ENCODE assay signal across 31 cellular contexts in the genomic region with DNA sequence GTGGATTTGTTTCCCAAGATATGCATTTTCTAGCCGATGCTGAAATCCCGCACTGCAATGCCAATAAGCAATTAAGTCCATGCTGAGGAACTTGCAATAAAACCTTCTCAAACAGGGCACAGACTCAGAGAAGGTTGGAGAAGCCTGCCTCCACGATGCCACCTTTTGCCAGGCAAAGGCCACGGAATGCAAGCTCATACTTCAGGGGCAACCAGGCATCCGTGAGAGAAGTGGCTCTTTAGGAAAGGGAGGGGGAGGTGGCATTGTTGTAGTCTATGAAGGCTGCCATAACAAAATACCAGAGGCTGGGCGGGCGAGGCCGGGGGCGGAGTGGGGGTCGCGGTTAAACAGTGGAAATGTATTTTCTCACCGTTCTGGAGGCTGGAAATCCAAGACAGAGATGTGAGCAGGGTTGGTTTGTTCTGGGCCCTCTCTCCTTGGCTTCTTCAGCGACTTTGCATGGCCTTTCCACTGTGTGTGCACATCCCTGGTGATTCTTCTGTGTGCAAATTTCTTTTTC.
"Had no signal": no experiment of that assay in that cellular context is flagged by ENCODE, and none has a peak within 500 bp of the region (broad histone marks: within the 10 kb centered on the region; RNA-seq: fewer than 3 reads in every experiment).

No MANE protein-coding gene starts in this region.

- H3K4me1 ChIP-seq: heart left ventricle had no signal

- H3K27ac ChIP-seq: brain microvascular endothelial cell, coronary artery, dorsolateral prefrontal cortex, heart left ventricle, WERI-Rb-1 had no signal

- H3K27me3 Mint-ChIP-seq: activated B cell treated with CpG ODN at 0.5 μM for 24 hours; activated CD4-positive, alpha-beta memory T cell treated with anti-CD3 and anti-CD28 coated beads, Interleukin-2, amount 10 ng/mL, durations not matched to agents 7 days and 5 days; activated naive CD8-positive, alpha-beta T cell; activated T-cell treated with anti-CD3 and anti-CD28 coated beads, Interleukin-2, amount 50 U/mL, for 24 hours; central memory CD8-positive, alpha-beta T cell; dendritic cell treated with granulocyte-macrophage colony-stimulating factor and Interleukin-4, amounts not matched to agents 40 ng/mL and 50 ng/mL, for 4 days; T-helper 17 cell had no signal

- H3K4me3 ChIP-seq: coronary artery, dorsolateral prefrontal cortex, heart left ventricle had no signal

- H3K27ac Mint-ChIP-seq: activated B cell treated with CpG ODN at 0.5 μM for 24 hours; activated CD4-positive, alpha-beta memory T cell treated with anti-CD3 and anti-CD28 coated beads, Interleukin-2, amount 10 ng/mL, durations not matched to agents 7 days and 5 days; activated naive CD8-positive, alpha-beta T cell; activated T-cell treated with anti-CD3 and anti-CD28 coated beads, Interleukin-2, amount 50 U/mL, for 24 hours; dendritic cell treated with granulocyte-macrophage colony-stimulating factor and Interleukin-4, amounts not matched to agents 40 ng/mL and 50 ng/mL, for 4 days; endodermal cell; T-helper 17 cell; T-helper 2 cell treated with Interferon-gamma antibody and Interleukin-4, amounts not matched to agents 5 μg/mL and 100 μg/mL, for 36 hours had no signal

- H3K36me3 ChIP-seq: brain microvascular endothelial cell, heart left ventricle, WERI-Rb-1 had no signal

- H3K4me1 Mint-ChIP-seq: activated B cell treated with CpG ODN at 0.5 μM for 24 hours had no signal

- H3K27me3 ChIP-seq: brain microvascular endothelial cell had no signal

- ATAC-seq: activated CD4-positive, CD25-positive, alpha-beta regulatory T cell treated with anti-CD3 and anti-CD28 coated beads, Interleukin-2, amount 50 U/mL, for 24 hours; activated T-cell treated with anti-CD3 and anti-CD28 coated beads, Interleukin-2, amount 50 U/mL, for 72 hours; esophagus mucosa; heart left ventricle; T-helper 17 cell had no signal

- H3K9me3 Mint-ChIP-seq: activated B cell treated with CpG ODN at 0.5 μM for 24 hours; activated T-cell treated with anti-CD3 and anti-CD28 coated beads, Interleukin-2, amount 50 U/mL, for 24 hours; central memory CD8-positive, alpha-beta T cell; dendritic cell treated with granulocyte-macrophage colony-stimulating factor and Interleukin-4, amounts not matched to agents 40 ng/mL and 50 ng/mL, for 4 days; endodermal cell had no signal

- H3K4me3 Mint-ChIP-seq: activated B cell treated with CpG ODN at 0.5 μM for 24 hours; activated CD4-positive, alpha-beta memory T cell treated with anti-CD3 and anti-CD28 coated beads, Interleukin-2, amount 10 ng/mL, durations not matched to agents 7 days and 5 days; activated naive CD8-positive, alpha-beta T cell; activated T-cell treated with anti-CD3 and anti-CD28 coated beads, Interleukin-2, amount 50 U/mL, for 24 hours; activated T-cell treated with anti-CD3 and anti-CD28 coated beads, Interleukin-2, amount 50 U/mL, for 72 hours; central memory CD8-positive, alpha-beta T cell; dendritic cell treated with granulocyte-macrophage colony-stimulating factor and Interleukin-4, amounts not matched to agents 40 ng/mL and 50 ng/mL, for 4 days; endodermal cell; T-helper 17 cell; T-helper 2 cell treated with Interferon-gamma antibody and Interleukin-4, amounts not matched to agents 5 μg/mL and 100 μg/mL, for 36 hours had no signal

- DNase-seq: activated B cell treated with CpG ODN at 0.5 μM for 24 hours; activated CD4-positive, alpha-beta memory T cell treated with anti-CD3 and anti-CD28 coated beads, Interleukin-2, amount 10 ng/mL, durations not matched to agents 7 days and 5 days; activated CD4-positive, alpha-beta T cell treated with anti-CD3 and anti-CD28 coated beads for 48 hours; activated CD4-positive, alpha-beta T cell treated with anti-CD3 and anti-CD28 coated beads, Interleukin-2, amount 50 U/mL, for 4 hours; activated CD8-positive, alpha-beta memory T cell treated with anti-CD3 and anti-CD28 coated beads, Interleukin-2, amount 50 U/mL, for 48 hours; activated effector memory CD4-positive, alpha-beta T cell treated with Interleukin-2 at 50 U/mL for 16 hours; activated gamma-delta T cell treated with Interleukin-2 at 50 U/mL for 16 hours; activated naive CD4-positive, alpha-beta T cell treated with anti-CD3 and anti-CD28 coated beads, Interleukin-2, amount 50 U/mL, for 16 hours; activated naive CD4-positive, alpha-beta T cell treated with Interleukin-2 at 50 U/mL for 16 hours; activated T-cell treated with anti-CD3 and anti-CD28 coated beads for 4 hours; activated T-cell treated with anti-CD3 and anti-CD28 coated beads, Interleukin-2, amount 50 U/mL, for 24 hours; activated T-cell treated with anti-CD3 and anti-CD28 coated beads, Interleukin-2, amount 50 U/mL, for 72 hours; amniotic stem cell; anterior cingulate cortex; brain microvascular endothelial cell; dorsolateral prefrontal cortex; effector memory CD4-positive, alpha-beta T cell; endodermal cell; foreskin fibroblast; heart left ventricle; T-helper 1 cell; T-helper 17 cell; T1000; WERI-Rb-1 had no signal
